15 cellular contexts compared by ENCODE assay signal in genomic region chr2:224987733-224988132, GRCh38. TPM values are rescaled to one million over a fixed set of nuclear protein-coding genes. Genes with fewer than 3 reads are reported as not detected.
A peak's percentile ranks its signal among the peaks of the same experiment; 100 is the strongest.
DNase-seq lines count a peak whose midpoint lies in the region; ATAC-seq and TF ChIP-seq lines count a peak whose summit lies in the region.
"Had no signal": no experiment of that assay in that cellular context is flagged by ENCODE, and none has a peak within 500 bp of the region (broad histone marks: within the 10 kb centered on the region; RNA-seq: fewer than 3 reads in every experiment).

No MANE protein-coding gene starts in this region.

- TF ChIP-seq CTCF in thyroid gland (IDR thresholded peaks at IDR 0.05) = no peak

- no peak overlapping the region for H2BK5ac ChIP-seq in mesendoderm (ENCODE audit: low read length)

- no peak overlapping the region for H3K23ac ChIP-seq in mesendoderm (ENCODE audit: low read length)

- no peak overlapping the region for H3K18ac ChIP-seq in mesendoderm (ENCODE audit: low read length)

- POLR2A ChIA-PET in activated CD4-positive, alpha-beta T cell treated with anti-CD3 and anti-CD28 coated beads for 36 hours (lab: Charles Lee) = no interaction called here
- POLR2A ChIA-PET in activated CD8-positive, alpha-beta T cell treated with anti-CD3 and anti-CD28 coated beads, Interleukin-2, amount 10 ng/mL, durations not matched to agents 7 days and 5 days (lab: Charles Lee) = interaction anchor here (0.6 to 1.5 kb wide), 3 partner anchors 13 to 370 kb away, joined by 3 read pairs; no protein-coding TSS in a partner anchor

- H3K4me3 Mint-ChIP-seq in activated CD4-positive, alpha-beta T cell treated with anti-CD3 and anti-CD28 coated beads for 36 hours = no peak overlapping the region
- H3K4me3 Mint-ChIP-seq in activated CD8-positive, alpha-beta T cell treated with anti-CD3 and anti-CD28 coated beads, Interleukin-2, amount 10 ng/mL, durations not matched to agents 7 days and 5 days = no peak overlapping the region
- H3K4me3 Mint-ChIP-seq: naive B cell had no signal

- no peak overlapping the region for H3K9ac ChIP-seq in mesendoderm (ENCODE audit: low read length)

- H3K9me3 ChIP-seq in thyroid gland = no peaks in the 10 kb centered on the region
- H3K9me3 ChIP-seq: lower lobe of right lung, psoas muscle had no signal

- H2BK15ac ChIP-seq in mesendoderm (replicated peaks; ENCODE audit: low read depth) = no peak overlapping the region

- no peaks in the 10 kb centered on the region for H3K36me3 ChIP-seq in mesendoderm (ENCODE audit: control insufficient read depth, insufficient read depth, low read length)
- H3K36me3 ChIP-seq in thyroid gland = no peaks in the 10 kb centered on the region
- H3K36me3 ChIP-seq: lower lobe of right lung had no signal

- H3K79me2 ChIP-seq in mesendoderm (ENCODE audit: control insufficient read depth, insufficient read depth, low read length) = no peaks in the 10 kb centered on the region

- peak overlapping the region; percentile 42 for H3K27ac Mint-ChIP-seq in activated CD4-positive, alpha-beta T cell treated with anti-CD3 and anti-CD28 coated beads for 36 hours
- peak overlapping the region; percentile 80 for H3K27ac Mint-ChIP-seq in activated CD8-positive, alpha-beta T cell treated with anti-CD3 and anti-CD28 coated beads, Interleukin-2, amount 10 ng/mL, durations not matched to agents 7 days and 5 days

- no peak for TF ChIP-seq POLR2A in thyroid gland (IDR thresholded peaks at IDR 0.05)

- ATAC-seq in activated CD4-positive, alpha-beta T cell treated with anti-CD3 and anti-CD28 coated beads for 36 hours = peak; percentile 75
- no peak for ATAC-seq in activated CD8-positive, alpha-beta T cell treated with anti-CD3 and anti-CD28 coated beads, Interleukin-2, amount 10 ng/mL, durations not matched to agents 7 days and 5 days
- ATAC-seq in GM18519 (IDR thresholded peaks at IDR 0.05; ENCODE audit: low FRiP score, unreplicated experiment) = no peak
- ATAC-seq in HG03457 (IDR thresholded peaks at IDR 0.05; ENCODE audit: unreplicated experiment) = no peak
- ATAC-seq: lower lobe of right lung, psoas muscle had no signal

- H4K8ac ChIP-seq in mesendoderm (ENCODE audit: low read depth, low read length) = no peak overlapping the region

- no peak overlapping the region for H3K56ac ChIP-seq in mesendoderm (ENCODE audit: low read length)

- H3K27ac ChIP-seq in mesendoderm (ENCODE audit: low read depth, low read length) = no peak overlapping the region
- H3K27ac ChIP-seq in thyroid gland = no peak overlapping the region
- H3K27ac ChIP-seq: HL-60, lower lobe of right lung, psoas muscle had no signal

- peaks cover 27% of the 10 kb centered on the region for H3K36me3 Mint-ChIP-seq in activated CD4-positive, alpha-beta T cell treated with anti-CD3 and anti-CD28 coated beads for 36 hours (ENCODE audit: low read depth)
- peaks cover 75% of the 10 kb centered on the region for H3K36me3 Mint-ChIP-seq in activated CD8-positive, alpha-beta T cell treated with anti-CD3 and anti-CD28 coated beads, Interleukin-2, amount 10 ng/mL, durations not matched to agents 7 days and 5 days (ENCODE audit: low read depth)

- intact Hi-C loops in activated CD4-positive, alpha-beta T cell treated with anti-CD3 and anti-CD28 coated beads for 36 hours (cut with DNase I, micrococcal nuclease) = loop anchor here in 1 of 2 experiments (5.0 kb wide), 1 partner anchor 40 kb away; no protein-coding TSS in a partner anchor
- intact Hi-C loops in thyroid gland (cut with DNase I) = no loop called here

- no peak overlapping the region for H2AK5ac ChIP-seq in mesendoderm (ENCODE audit: low read length)

- H3K9me3 Mint-ChIP-seq in activated CD4-positive, alpha-beta T cell treated with anti-CD3 and anti-CD28 coated beads for 36 hours (ENCODE audit: low read depth) = no peaks in the 10 kb centered on the region
- H3K9me3 Mint-ChIP-seq in activated CD8-positive, alpha-beta T cell treated with anti-CD3 and anti-CD28 coated beads, Interleukin-2, amount 10 ng/mL, durations not matched to agents 7 days and 5 days (ENCODE audit: insufficient read depth) = no peaks in the 10 kb centered on the region
- H3K9me3 Mint-ChIP-seq: activated T-helper 2 cell treated with anti-CD3 and anti-CD28 coated beads, Interferon-gamma antibody, Interleukin-2, Interleukin-4, amounts not matched to agents 10 μg/mL and 5 μg/mL and 100 μg/mL, durations not matched to agents 14 hours and 24 hours and 36 hours had no signal

- no CpG with 5 or more reads among the region's 4 CpGs for WGBS in mesendoderm (ENCODE audit: extremely low coverage, insufficient coverage, low lambda C conversion rate)
- 95 to 97% methylated on average over 4 of the region's 4 CpGs for WGBS in thyroid gland, 2 donors

- DNase-seq in activated CD4-positive, alpha-beta T cell treated with anti-CD3 and anti-CD28 coated beads for 36 hours = peak; percentile 32
- no peak for DNase-seq in activated CD4-positive, alpha-beta T cell treated with anti-CD3 and anti-CD28 coated beads for 48 hours
- peak; percentile 50 for DNase-seq in EL
- no peak for DNase-seq in activated CD8-positive, alpha-beta T cell treated with anti-CD3 and anti-CD28 coated beads, Interleukin-2, amount 10 ng/mL, durations not matched to agents 7 days and 5 days
- DNase-seq in mesendoderm = peak; percentile 23
- no peak for DNase-seq in thyroid gland
- DNase-seq: KBM-7, lower lobe of right lung, naive B cell, NCI-H1417 treated with DMSO at 0.1 percent for 48 hours, psoas muscle had no signal

- no peaks in the 10 kb centered on the region for H3K79me1 ChIP-seq in mesendoderm (ENCODE audit: low read length)

- H4K5ac ChIP-seq in mesendoderm (ENCODE audit: low read length) = no peak overlapping the region

- H3K27me3 ChIP-seq in mesendoderm (ENCODE audit: insufficient read depth, low read length, poor library complexity) (no peaks in the 10 kb centered on the region), thyroid gland (no peaks in the 10 kb centered on the region)

- CTCF ChIA-PET in activated CD4-positive, alpha-beta T cell treated with anti-CD3 and anti-CD28 coated beads for 36 hours (lab: Charles Lee) = interaction anchor here (1.0 to 6.2 kb wide), 4 partner anchors 14 to 55 kb away, joined by 5 to 35 read pairs (median 6); partner anchors contain the start of gene DOCK10
- CTCF ChIA-PET in activated CD8-positive, alpha-beta T cell treated with anti-CD3 and anti-CD28 coated beads, Interleukin-2, amount 10 ng/mL, durations not matched to agents 7 days and 5 days (lab: Charles Lee) = interaction anchor here (1.0 to 3.0 kb wide), 5 partner anchors 11 to 210 kb away, joined by 3 to 27 read pairs (median 6); no protein-coding TSS in a partner anchor

- H3K27me3 Mint-ChIP-seq in activated CD4-positive, alpha-beta T cell treated with anti-CD3 and anti-CD28 coated beads for 36 hours = no peaks in the 10 kb centered on the region
- no peaks in the 10 kb centered on the region for H3K27me3 Mint-ChIP-seq in activated CD8-positive, alpha-beta T cell treated with anti-CD3 and anti-CD28 coated beads, Interleukin-2, amount 10 ng/mL, durations not matched to agents 7 days and 5 days (ENCODE audit: low read depth)
- H3K27me3 Mint-ChIP-seq: naive B cell had no signal

- H3K4ac ChIP-seq in mesendoderm (ENCODE audit: low read depth, low read length) = no peak overlapping the region

- H3K4me1 ChIP-seq in mesendoderm (ENCODE audit: control insufficient read depth, low read depth, low read length) (no peaks in the 10 kb centered on the region), thyroid gland (no peaks in the 10 kb centered on the region)

- H3K4me2 ChIP-seq in mesendoderm (ENCODE audit: low read length) = no peak overlapping the region

- H3K4me3 ChIP-seq in mesendoderm (ENCODE audit: low read length) (no peak overlapping the region), thyroid gland (replicated peaks in 1 of 3) (no peak overlapping the region)
- H3K4me3 ChIP-seq: lower lobe of right lung, psoas muscle had no signal

- peaks cover 75% of the 10 kb centered on the region for H3K4me1 Mint-ChIP-seq in activated CD4-positive, alpha-beta T cell treated with anti-CD3 and anti-CD28 coated beads for 36 hours
- H3K4me1 Mint-ChIP-seq in activated CD8-positive, alpha-beta T cell treated with anti-CD3 and anti-CD28 coated beads, Interleukin-2, amount 10 ng/mL, durations not matched to agents 7 days and 5 days (ENCODE audit: low read depth) = peaks cover 89% of the 10 kb centered on the region

- no peak overlapping the region for H2BK120ac ChIP-seq in mesendoderm (ENCODE audit: low read depth, low read length)

RNA-seq across cellular contexts. Expression of gene DOCK10, which starts 54.5 kb away (rescaled TPM):
- 100 to 1,000 TPM; 177 to 196 TPM for total RNA-seq in activated CD4-positive, alpha-beta T cell treated with anti-CD3 and anti-CD28 coated beads for 36 hours
- total RNA-seq in activated CD8-positive, alpha-beta T cell treated with anti-CD3 and anti-CD28 coated beads, Interleukin-2, amount 10 ng/mL, durations not matched to agents 7 days and 5 days = 100 to 1,000 TPM; 343 to 344 TPM
- polyA plus RNA-seq in mesendoderm (2013, experiment 1 of 2) = 0.39 TPM
- 0.41 TPM for polyA plus RNA-seq in mesendoderm (2013, experiment 2 of 2)
- total RNA-seq in thyroid gland = 1 to 10 TPM; 4.6 to 8.9 (median 7.1) TPM

Comparison
In these comparisons a context has a peak if more than half of its experiments do, and no peak if none do; other contexts are left out.
1. DNase-seq: peak in activated CD4-positive, alpha-beta T cell treated with anti-CD3 and anti-CD28 coated beads for 36 hours (single experiment), EL (single experiment) and mesendoderm (single experiment); none in activated CD4-positive, alpha-beta T cell treated with anti-CD3 and anti-CD28 coated beads for 48 hours (single experiment), activated CD8-positive, alpha-beta T cell treated with anti-CD3 and anti-CD28 coated beads, Interleukin-2, amount 10 ng/mL, durations not matched to agents 7 days and 5 days (single experiment) and thyroid gland (0 of 2).
2. RNA of gene DOCK10, which starts 54.5 kb away (total RNA-seq): 343 to 344 TPM in activated CD8-positive, alpha-beta T cell treated with anti-CD3 and anti-CD28 coated beads, Interleukin-2, amount 10 ng/mL, durations not matched to agents 7 days and 5 days and 177 to 196 TPM in activated CD4-positive, alpha-beta T cell treated with anti-CD3 and anti-CD28 coated beads for 36 hours; 4.6 to 8.9 TPM in thyroid gland; every median in the first group is over 10 times any median in the second.